Comparison of ENCODE assay signal across 10 cellular contexts in the genomic region with DNA sequence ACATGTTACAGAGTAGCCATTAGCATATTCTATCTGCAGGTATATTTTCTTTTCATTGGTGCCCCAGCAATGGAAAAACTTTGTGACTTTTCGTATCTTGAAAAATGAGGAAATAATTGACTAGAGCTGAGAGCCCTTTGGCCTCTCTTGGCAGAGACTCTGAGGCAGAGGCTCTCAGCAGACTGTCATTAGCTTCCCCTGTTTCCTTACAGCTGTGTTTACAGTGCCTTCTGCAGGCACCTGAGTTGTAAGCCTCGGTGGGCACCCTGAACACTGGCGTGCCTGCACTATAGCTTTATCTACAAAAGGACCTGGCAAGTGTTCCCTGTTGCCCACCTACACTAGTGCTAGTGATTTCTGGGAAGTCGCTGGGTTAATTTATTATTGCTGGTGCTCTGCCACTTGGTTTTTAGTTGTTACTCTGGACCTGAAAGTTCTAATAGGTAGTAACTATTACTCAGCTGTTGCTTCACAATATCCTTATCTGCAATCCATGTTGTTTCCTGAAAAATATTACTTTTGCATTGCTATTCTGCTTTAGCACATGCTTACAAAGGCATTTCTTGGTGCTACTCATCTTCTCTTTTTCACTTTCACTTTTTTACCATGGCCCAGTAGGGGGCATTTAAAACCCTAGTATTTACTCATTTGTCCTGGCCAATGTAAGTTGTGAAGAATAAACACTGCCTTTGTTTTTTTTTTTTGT. TPM values are rescaled to one million over a fixed set of nuclear protein-coding genes. Genes with fewer than 3 reads are reported as not detected.
DNase-seq lines count a peak whose midpoint lies in the region; TF ChIP-seq lines count a peak whose summit lies in the region.
"Had no signal": no experiment of that assay in that cellular context is flagged by ENCODE, and none has a peak within 500 bp of the region (broad histone marks: within the 10 kb centered on the region; RNA-seq: fewer than 3 reads in every experiment).

No MANE protein-coding gene starts in this region.

- H3K27ac Mint-ChIP-seq in Caco-2 (ENCODE audit: unreplicated experiment), result peak overlapping the region; percentile 72
- H3K27ac Mint-ChIP-seq in endothelial cell (ENCODE audit: unreplicated experiment), result no peak overlapping the region
- H3K27ac Mint-ChIP-seq in H9, result peak overlapping the region in 1 of 3 experiments; percentile 82; a peak in 2 of 7 replicates
- H3K27ac Mint-ChIP-seq: IgD-negative memory B cell had no signal

- H3K27ac ChIP-seq in H9 (ENCODE audit: insufficient read length, low read depth, low read length), result no peak overlapping the region
- H3K27ac ChIP-seq: epithelial cell of prostate had no signal

- H3K4ac ChIP-seq in H9 (ENCODE audit: low read depth, low read length), result no peak overlapping the region

- H3K79me2 ChIP-seq in H9 (ENCODE audit: insufficient read depth, low read length), result no peaks in the 10 kb centered on the region

- no peak overlapping the region for H3K56ac ChIP-seq in H9 (ENCODE audit: insufficient read length, low read depth, low read length)

- H3K27me3 ChIP-seq in Caco-2 (replicated peaks; ENCODE audit: control insufficient read depth, insufficient read depth, low read length) (no peaks in the 10 kb centered on the region), H9 (ENCODE audit: insufficient read depth, low read length) (no peaks in the 10 kb centered on the region)

- WGBS in H9 (ENCODE audit: extremely low coverage, insufficient read length, low lambda C conversion rate), result no CpG with 5 or more reads among the region's 4 CpGs

- no peak overlapping the region for H2BK120ac ChIP-seq in H9 (ENCODE audit: low read depth, low read length, poor library complexity, severe bottlenecking)

- H2BK12ac ChIP-seq in H9 (ENCODE audit: insufficient read length, low read depth, low read length), result no peak overlapping the region

- H3K4me1 Mint-ChIP-seq in Caco-2 (ENCODE audit: low read depth, unreplicated experiment), result peaks cover 5% of the 10 kb centered on the region
- H3K4me1 Mint-ChIP-seq in endothelial cell (ENCODE audit: unreplicated experiment), result peaks cover 15% of the 10 kb centered on the region
- H3K4me1 Mint-ChIP-seq in H9, result peaks cover 8 to 16% of the 10 kb centered on the region in 2 experiments

- no peak overlapping the region for H4K5ac ChIP-seq in H9 (ENCODE audit: insufficient read length, low read depth, low read length)

- H3K9me3 Mint-ChIP-seq in Caco-2 (ENCODE audit: unreplicated experiment), result no peaks in the 10 kb centered on the region
- no peaks in the 10 kb centered on the region for H3K9me3 Mint-ChIP-seq in endothelial cell (ENCODE audit: unreplicated experiment)
- no peaks in the 10 kb centered on the region for H3K9me3 Mint-ChIP-seq in H9

- no peaks in the 10 kb centered on the region for H4K20me1 ChIP-seq in H9 (ENCODE audit: control insufficient read depth, insufficient read depth, insufficient read length)

- no peak overlapping the region for H2BK15ac ChIP-seq in H9 (ENCODE audit: low read depth, low read length)

- no peak overlapping the region for H2AFZ ChIP-seq in H9 (ENCODE audit: low read length)

- no peak overlapping the region for H3K4me3 ChIP-seq in Caco-2 (ENCODE audit: low read depth, low read length)
- no peak overlapping the region for H3K4me3 ChIP-seq in fibroblast of villous mesenchyme (ENCODE audit: low read depth, low read length)

- no peak overlapping the region for H4K8ac ChIP-seq in H9 (replicated peaks; ENCODE audit: insufficient read length, low read depth, low read length)

- POLR2A ChIA-PET in Caco-2 (lab: Charles Lee), result no interaction called here

- TF ChIP-seq CTCF in Caco-2 (IDR thresholded peaks at IDR 0.05; ENCODE audit: insufficient read depth in 1 of 2, low read depth in 1 of 2, low read length in 1 of 2, severe bottlenecking in 1 of 2, unreplicated experiment in 1 of 2), result peak in 1 of 2 experiments; percentile 12
- no peak for TF ChIP-seq CTCF in GM20000 (IDR thresholded peaks at IDR 0.05; ENCODE audit: extremely low read depth, missing control alignments)
- TF ChIP-seq CTCF in fibroblast of villous mesenchyme (IDR thresholded peaks at IDR 0.05; ENCODE audit: insufficient read depth, low read depth, low read length), result no peak
- no peak for TF ChIP-seq CTCF in endothelial cell (IDR thresholded peaks at IDR 0.05; ENCODE audit: unreplicated experiment)
- no peak for TF ChIP-seq CTCF in H9 (conservative IDR thresholded peaks at IDR 0.05)

- no peak overlapping the region for H2AK5ac ChIP-seq in H9 (ENCODE audit: insufficient read length, low read length)

- no peak overlapping the region for H3K18ac ChIP-seq in H9 (ENCODE audit: insufficient read length, low read depth, low read length)

- H3K36me3 ChIP-seq in Caco-2 (ENCODE audit: control insufficient read depth, insufficient read depth, low read length), result no peaks in the 10 kb centered on the region

- no peak overlapping the region for H2BK5ac ChIP-seq in H9 (ENCODE audit: insufficient read length, low read length)

- H3K36me3 Mint-ChIP-seq in Caco-2 (ENCODE audit: insufficient read depth, unreplicated experiment) (peaks cover 5% of the 10 kb centered on the region), endothelial cell (ENCODE audit: low read depth, unreplicated experiment) (no peaks in the 10 kb centered on the region), H9 (ENCODE audit: insufficient read depth in 1 of 3, low read depth in 3 of 3) (no peaks in the 10 kb centered on the region)
- H3K36me3 Mint-ChIP-seq: IgD-negative memory B cell had no signal

- H3K23ac ChIP-seq in H9 (ENCODE audit: insufficient read length, low read depth, low read length), result no peak overlapping the region

- H3K9me3 ChIP-seq in Caco-2 (no peaks in the 10 kb centered on the region), H9 (ENCODE audit: control insufficient read depth, low read depth, low read length) (no peaks in the 10 kb centered on the region)

- H3K79me1 ChIP-seq in H9 (ENCODE audit: insufficient read depth, low read depth, low read length, poor library complexity, severe bottlenecking), result no peaks in the 10 kb centered on the region

- CTCF ChIA-PET in Caco-2 (lab: Charles Lee), result no interaction called here

- no TSS peak for BruUV-seq in Caco-2 (replicated peaks; lab: Mats Ljungman, UMichigan)

- H3K27me3 Mint-ChIP-seq in Caco-2 (ENCODE audit: insufficient read depth, unreplicated experiment) (no peaks in the 10 kb centered on the region), endothelial cell (ENCODE audit: unreplicated experiment) (no peaks in the 10 kb centered on the region), H9 (ENCODE audit: low read depth) (no peaks in the 10 kb centered on the region)

- no peaks in the 10 kb centered on the region for H3K23me2 ChIP-seq in H9 (ENCODE audit: insufficient read length, low read depth, low read length, poor library complexity, severe bottlenecking)

- H3K4me1 ChIP-seq in Caco-2, result peaks cover 18% of the 10 kb centered on the region
- H3K4me1 ChIP-seq in H9 (ENCODE audit: insufficient read depth, low read length), result no peaks in the 10 kb centered on the region; the same call in 1 of the 2 replicates

- no peak overlapping the region for H3T11ph ChIP-seq in H9 (ENCODE audit: low read length)

- H3K4me3 Mint-ChIP-seq in Caco-2 (ENCODE audit: unreplicated experiment) (no peak overlapping the region), endothelial cell (ENCODE audit: unreplicated experiment) (no peak overlapping the region), H9 (no peak overlapping the region)

- DNase-seq in Caco-2 (no peak), GM20000 (ENCODE audit: low spot score) (peak; percentile 7), NCI-H774 (lab: John Stamatoyannopoulos, UW) (peak; percentile 12), fibroblast of villous mesenchyme (ENCODE audit: low read depth) (peak; percentile 33), endothelial cell (ENCODE audit: low spot score) (no peak), kidney glomerular epithelial cell (lab: John Stamatoyannopoulos, UW) (no peak), superior temporal gyrus (ENCODE audit: extremely low spot score) (no peak), H9 (no peak)

- H2BK20ac ChIP-seq in H9 (ENCODE audit: low read depth, low read length, poor library complexity, severe bottlenecking), result no peak overlapping the region

- intact Hi-C loops in Caco-2 (cut with micrococcal nuclease; ENCODE audit: unreplicated experiment), result loop anchor here (5.0 kb wide), 1 partner anchor 44 kb away; no protein-coding TSS in a partner anchor

- no peak overlapping the region for H3K4me2 ChIP-seq in H9 (ENCODE audit: insufficient read depth, insufficient read length, low read length)

- H3K9ac ChIP-seq in H9 (ENCODE audit: extremely low read depth, insufficient read length, low read length), result no peak overlapping the region

- no peak overlapping the region for H4K91ac ChIP-seq in H9 (ENCODE audit: insufficient read length, low read depth, low read length)

- H3K14ac ChIP-seq in H9 (ENCODE audit: insufficient read depth, low read length), result no peak overlapping the region

RNA-seq across cellular contexts. Expression of a gene that starts 7.8 kb away (rescaled TPM):
- total RNA-seq in Caco-2 (2022) (not detected in 2 replicates), fibroblast of villous mesenchyme (not detected in 2 replicates), endothelial cell (ENCODE audit: unreplicated experiment) (not detected), H9 (2021) (not detected in 2 replicates)

Comparison
In these comparisons a context has a peak if more than half of its experiments do, and no peak if none do; other contexts are left out.
1. DNase-seq: peak in GM20000 (single experiment), NCI-H774 (single experiment) and fibroblast of villous mesenchyme (single experiment); none in Caco-2 (0 of 2), endothelial cell (single experiment), kidney glomerular epithelial cell (single experiment), superior temporal gyrus (single experiment) and H9 (single experiment).